13 cellular contexts compared by ENCODE assay signal in genomic region chr16:73086108-73086507, GRCh38.
"Had no signal": no experiment of that assay in that cellular context is flagged by ENCODE, and none has a peak within 500 bp of the region (broad histone marks: within the 10 kb centered on the region; RNA-seq: fewer than 3 reads in every experiment).

No MANE protein-coding gene starts in this region.

- H3K9me3 ChIP-seq: ascending aorta, thoracic aorta, uterus had no signal

- H3K27ac ChIP-seq: stomach, uterus, WERI-Rb-1 had no signal

- H3K4me1 ChIP-seq: stomach, uterus had no signal

- DNase-seq: activated CD4-positive, alpha-beta T cell treated with anti-CD3 and anti-CD28 coated beads for 4 hours; activated naive CD4-positive, alpha-beta T cell treated with Interleukin-2 at 50 U/mL for 16 hours; activated naive CD8-positive, alpha-beta T cell treated with anti-CD3 and anti-CD28 coated beads, Interleukin-2, amount 50 U/mL, for 24 hours; foreskin melanocyte; heart left ventricle; mesendoderm; stimulated activated CD4-positive, alpha-beta T cell treated with anti-CD3 and anti-CD28 coated beads, Interleukin-4, amount 100 ng/mL, for 4 hours; stomach; T1000; uterus; WERI-Rb-1 had no signal

- H3K27me3 ChIP-seq: ascending aorta, heart left ventricle, stomach, uterus had no signal

- H3K36me3 ChIP-seq: ascending aorta, heart left ventricle, stomach, thoracic aorta, uterus, WERI-Rb-1 had no signal

- H3K4me3 ChIP-seq: ascending aorta, heart left ventricle, stomach, thoracic aorta, uterus had no signal
